In genomic region chr1:210532223-210532598, GRCh38 we compare ENCODE assay signal across 25 cellular contexts.
"Had no signal": no experiment of that assay in that cellular context is flagged by ENCODE, and none has a peak within 500 bp of the region (broad histone marks: within the 10 kb centered on the region; RNA-seq: fewer than 3 reads in every experiment).

No MANE protein-coding gene starts in this region.

- H3K27me3 ChIP-seq: stomach, suprapubic skin, testis, thyroid gland, tibial artery, tibial nerve, transverse colon, upper lobe of left lung, upper lobe of right lung, uterus, vagina had no signal

- DNase-seq: stimulated activated CD4-positive, alpha-beta T cell treated with anti-CD3 and anti-CD28 coated beads, Interleukin-2, amount 100 ng/mL, for 48 hours; stimulated activated CD4-positive, alpha-beta T cell treated with anti-CD3 and anti-CD28 coated beads, Interleukin-4, amount 100 ng/mL, for 1 hour; stimulated activated CD4-positive, alpha-beta T cell treated with anti-CD3 and anti-CD28 coated beads, Interleukin-4, amount 100 ng/mL, for 24 hours; stimulated activated CD4-positive, alpha-beta T cell treated with anti-CD3 and anti-CD28 coated beads, Interleukin-4, amount 100 ng/mL, for 4 hours; stimulated activated CD8-positive, alpha-beta memory T cell treated with anti-CD3 and anti-CD28 coated beads, Interleukin-4, amount 100 ng/mL, for 48 hours; stimulated activated naive B cell treated with anti-CD40 and anti-IgM and Interleukin-4, amounts not matched to agents 10 μg/mL and 1 μg/mL and 100 μg/mL, for 72 hours; stimulated activated naive CD4-positive, alpha-beta T cell; stimulated activated naive CD4-positive, alpha-beta T cell treated with Interleukin-2 at 50 U/mL for 16 hours; stimulated activated naive CD8-positive, alpha-beta T cell treated with anti-CD3 and anti-CD28 coated beads, Interleukin-15, amount 100 ng/mL, for 72 hours; stimulated activated naive CD8-positive, alpha-beta T cell treated with anti-CD3 and anti-CD28 coated beads, Interleukin-15, Interleukin-2, amounts not matched to agents 100 U/mL and 50 U/mL, for 24 hours; stomach; substantia nigra; testis; thyroid gland; tibial artery; transverse colon; upper lobe of left lung; upper lobe of right lung; uterus had no signal

- H3K4me3 ChIP-seq: stomach, suprapubic skin, testis, thoracic aorta, thyroid gland, tibial artery, tibial nerve, transverse colon, upper lobe of left lung, upper lobe of right lung, uterus, vagina had no signal

- H3K27ac ChIP-seq: stomach, suprapubic skin, testis, thoracic aorta, thyroid gland, tibial artery, tibial nerve, transverse colon, upper lobe of left lung, upper lobe of right lung, uterus, vagina had no signal

- H3K9me3 ChIP-seq: stomach, suprapubic skin, testis, thoracic aorta, thyroid gland, tibial artery, tibial nerve, transverse colon, upper lobe of left lung, upper lobe of right lung, uterus, vagina had no signal

- H3K4me1 ChIP-seq: stomach, suprapubic skin, testis, thyroid gland, tibial artery, tibial nerve, transverse colon, upper lobe of left lung, upper lobe of right lung, uterus, vagina had no signal

- ATAC-seq: stimulated activated effector memory CD8-positive, alpha-beta T cell treated with anti-CD3 and anti-CD28 coated beads, Interleukin-12 subunit alpha, Interleukin-12 subunit beta, amount 100 ng/mL, for 72 hours; stimulated activated memory B cell treated with anti-CD40 and anti-IgM and Interleukin-4, amounts not matched to agents 10 μg/mL and 1 μg/mL and 100 μg/mL, for 72 hours; stimulated activated naive B cell treated with anti-CD40 and anti-IgM and Interleukin-4, amounts not matched to agents 10 μg/mL and 1 μg/mL and 100 μg/mL, for 72 hours; stimulated activated naive CD8-positive, alpha-beta T cell treated with anti-CD3 and anti-CD28 coated beads, Interleukin-15, amount 100 ng/mL, for 72 hours; stimulated activated naive CD8-positive, alpha-beta T cell treated with anti-CD3 and anti-CD28 coated beads, Interleukin-15, Interleukin-2, amounts not matched to agents 100 U/mL and 50 U/mL, for 24 hours; upper lobe of right lung had no signal

- H3K36me3 ChIP-seq: stomach, suprapubic skin, thoracic aorta, thyroid gland, tibial artery, tibial nerve, transverse colon, upper lobe of left lung, upper lobe of right lung, uterus, vagina had no signal
